ENCODE assay signal across 7 cellular contexts in genomic region chr1:168871531-168871930, GRCh38.
"Had no signal": no experiment of that assay in that cellular context is flagged by ENCODE, and none has a peak within 500 bp of the region (broad histone marks: within the 10 kb centered on the region; RNA-seq: fewer than 3 reads in every experiment).

No MANE protein-coding gene starts in this region.

- DNase-seq: GM23248, GOT3, H7, H9, HCEC 1CT, HFFc6 had no signal

- H3K4me3 ChIP-seq: GM23248, GM23338 had no signal
